Comparison of ENCODE assay signal across 9 cellular contexts in genomic region chr15:99476413-99477222, GRCh38.
DNase-seq lines count a peak whose midpoint lies in the region; ATAC-seq lines count a peak whose summit lies in the region.
"Had no signal": no experiment of that assay in that cellular context is flagged by ENCODE, and none has a peak within 500 bp of the region (broad histone marks: within the 10 kb centered on the region; RNA-seq: fewer than 3 reads in every experiment).

No MANE protein-coding gene starts in this region.

- peaks cover 28 to 44% (median 33%) of the 10 kb centered on the region in 3 donors for H3K4me1 Mint-ChIP-seq in T-cell
- H3K4me1 Mint-ChIP-seq in T-helper 2 cell treated with Interferon-gamma antibody and Interleukin-4, amounts not matched to agents 5 μg/mL and 100 μg/mL, for 36 hours (ENCODE audit: low read depth), result peaks cover 11% of the 10 kb centered on the region

- peaks cover 21 to 24% of the 10 kb centered on the region in 2 donors for H3K4me1 ChIP-seq in duodenal mucosa (ENCODE audit: control insufficient read depth in 1 of 2, insufficient read depth in 2 of 2, low read length in 2 of 2)
- H3K4me1 ChIP-seq in muscle layer of colon (ENCODE audit: insufficient read depth, low read length), result peaks cover 13% of the 10 kb centered on the region

- H3K27me3 ChIP-seq in duodenal mucosa (ENCODE audit: control insufficient read depth in 1 of 2, insufficient read depth in 2 of 2, low read length in 2 of 2), result no peaks in the 10 kb centered on the region
- no peaks in the 10 kb centered on the region for H3K27me3 ChIP-seq in muscle layer of colon (ENCODE audit: control insufficient read depth in 1 of 2, insufficient read depth in 2 of 2, low read length in 2 of 2)

- peak overlapping the region; percentile 15 to 69 for H3K27ac Mint-ChIP-seq in T-cell
- H3K27ac Mint-ChIP-seq in T-helper 2 cell treated with Interferon-gamma antibody and Interleukin-4, amounts not matched to agents 5 μg/mL and 100 μg/mL, for 36 hours, result no peak overlapping the region

- H3K9me3 ChIP-seq in duodenal mucosa (ENCODE audit: control insufficient read depth in 1 of 2, low read length in 2 of 2) (no peaks in the 10 kb centered on the region), muscle layer of colon (ENCODE audit: low read length) (no peaks in the 10 kb centered on the region)

- H3K9me3 Mint-ChIP-seq in T-cell, result no peaks in the 10 kb centered on the region
- H3K9me3 Mint-ChIP-seq in T-helper 2 cell treated with Interferon-gamma antibody and Interleukin-4, amounts not matched to agents 5 μg/mL and 100 μg/mL, for 36 hours, result no peaks in the 10 kb centered on the region

- H3K9ac ChIP-seq in duodenal mucosa (ENCODE audit: low read depth in 1 of 2, low read length in 2 of 2) (no peak overlapping the region), muscle layer of colon (ENCODE audit: low read length) (no peak overlapping the region)

- peak overlapping the region in 1 of 3 donors; percentile 43 for H3K4me3 Mint-ChIP-seq in T-cell
- no peak overlapping the region for H3K4me3 Mint-ChIP-seq in T-helper 2 cell treated with Interferon-gamma antibody and Interleukin-4, amounts not matched to agents 5 μg/mL and 100 μg/mL, for 36 hours

- no peaks in the 10 kb centered on the region for H3K36me3 Mint-ChIP-seq in T-cell
- H3K36me3 Mint-ChIP-seq in T-helper 2 cell treated with Interferon-gamma antibody and Interleukin-4, amounts not matched to agents 5 μg/mL and 100 μg/mL, for 36 hours (ENCODE audit: low read depth), result no peaks in the 10 kb centered on the region

- DNase-seq in SHP77 (lab: John Stamatoyannopoulos, UW) (peak; percentile 35 to 36), SHP77 treated with DMSO at 0.1 percent for 48 hours (lab: John Stamatoyannopoulos, UW) (no peak), T-cell (peak in 28 of 34 experiments; percentile 13 to 66 (median 36)), NCI-H510A treated with DMSO at 0.1 percent for 48 hours (lab: John Stamatoyannopoulos, UW) (no peak)
- no peak for DNase-seq in T-helper 2 cell treated with Interferon-gamma antibody and Interleukin-4, amounts not matched to agents 5 μg/mL and 100 μg/mL, for 36 hours (ENCODE audit: low spot score)

- POLR2A ChIA-PET in T-cell (lab: Charles Lee), result interaction anchor here in 1 of 2 donors (0.7 kb wide), 1 partner anchor 75 kb away, joined by 8 read pairs; no protein-coding TSS in a partner anchor

- H3K27me3 Mint-ChIP-seq in T-cell, result peaks cover 0 to 2% of the 10 kb centered on the region in 2 donors
- H3K27me3 Mint-ChIP-seq in T-helper 2 cell treated with Interferon-gamma antibody and Interleukin-4, amounts not matched to agents 5 μg/mL and 100 μg/mL, for 36 hours (ENCODE audit: low read depth), result no peaks in the 10 kb centered on the region

- ATAC-seq in HG03175 (IDR thresholded peaks at IDR 0.05; ENCODE audit: unreplicated experiment) (peak; percentile 63), T-cell (replicated peaks in 1 of 4) (peak; percentile 70 to 85 (median 76))

- no peaks in the 10 kb centered on the region for H3K36me3 ChIP-seq in duodenal mucosa (ENCODE audit: control insufficient read depth in 1 of 2, insufficient read depth in 2 of 2, low read length in 2 of 2)
- no peaks in the 10 kb centered on the region for H3K36me3 ChIP-seq in muscle layer of colon (ENCODE audit: insufficient read depth, low read length)

- no peak overlapping the region for H3K4me3 ChIP-seq in duodenal mucosa (ENCODE audit: low read depth in 1 of 2, low read length in 2 of 2)
- H3K4me3 ChIP-seq in muscle layer of colon (ENCODE audit: low read depth in 1 of 2, low read length in 2 of 2), result no peak overlapping the region

- H3K27ac ChIP-seq in duodenal mucosa (ENCODE audit: low read depth, low read length) (peak overlapping the region; percentile 53), muscle layer of colon (ENCODE audit: low read depth, low read length) (peak overlapping the region; percentile 54)
- H3K27ac ChIP-seq: C4-2B had no signal

- CTCF ChIA-PET in T-cell (lab: Charles Lee), result no interaction called here

Comparison
In these comparisons a context has a peak if more than half of its experiments do, and no peak if none do; other contexts are left out.
1. DNase-seq: peak in SHP77 (2 of 2) and T-cell (28 of 34); none in SHP77 treated with DMSO at 0.1 percent for 48 hours (single experiment), T-helper 2 cell treated with Interferon-gamma antibody and Interleukin-4, amounts not matched to agents 5 μg/mL and 100 μg/mL, for 36 hours (single experiment) and NCI-H510A treated with DMSO at 0.1 percent for 48 hours (single experiment).